2 cellular contexts compared by ENCODE assay signal in the genomic region with DNA sequence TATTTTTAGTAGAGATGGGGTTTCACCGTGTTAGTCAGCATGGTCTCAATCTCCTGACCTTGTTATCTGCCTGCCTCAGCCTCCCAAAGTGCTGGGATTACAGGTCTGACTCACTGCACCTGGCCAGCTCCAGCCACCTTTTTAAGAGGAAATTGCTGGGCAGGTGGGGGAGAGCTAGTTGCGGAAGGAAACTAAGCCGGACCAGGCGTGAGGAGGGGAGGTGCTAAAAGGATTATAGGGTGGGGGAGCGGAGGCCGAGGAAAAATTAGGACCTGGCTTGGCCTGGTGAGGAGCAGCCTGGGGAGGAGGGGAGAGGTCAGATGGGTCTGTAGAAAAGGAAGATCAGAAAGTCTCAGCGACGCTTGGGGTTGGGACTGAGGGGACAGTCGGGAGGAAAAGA. TPM values are rescaled to one million over a fixed set of nuclear protein-coding genes. Genes with fewer than 3 reads are reported as not detected.
"Had no signal": no experiment of that assay in that cellular context is flagged by ENCODE, and none has a peak within 500 bp of the region (broad histone marks: within the 10 kb centered on the region; RNA-seq: fewer than 3 reads in every experiment).

No MANE protein-coding gene starts in this region.

RNA-seq across cellular contexts. Expression of gene F3, which starts 29.4 kb away (rescaled TPM):
- total RNA-seq: activated CD4-positive, alpha-beta T cell treated with anti-CD3 and anti-CD28 coated beads, Interleukin-2, amount 10 ng/mL, durations not matched to agents 7 days and 5 days; activated CD8-positive, alpha-beta T cell treated with anti-CD3 and anti-CD28 coated beads, Interleukin-2, amount 10 ng/mL, durations not matched to agents 7 days and 5 days had no signal
